Comparison of ENCODE assay signal across 1 cellular context in genomic region chr5:150476568-150476967, GRCh38.
A peak's percentile ranks its signal among the peaks of the same experiment; 100 is the strongest.
TF ChIP-seq lines count a peak whose summit lies in the region.

No MANE protein-coding gene starts in this region.

TF ChIP-seq in GM12878, 131 proteins besides CTCF, POLR2A, EP300 and RAD21:
- TF ChIP-seq HDGF (IDR thresholded peaks at IDR 0.05) (peak; percentile 40; the same call in 1 of the 2 replicates), MLLT1 (IDR thresholded peaks at IDR 0.05) (peak; percentile 76)
